8 cellular contexts compared by ENCODE assay signal in genomic region chr2:47070920-47071824, GRCh38.
DNase-seq lines count a peak whose midpoint lies in the region; ATAC-seq, FAIRE-seq and TF ChIP-seq lines count a peak whose summit lies in the region.

No MANE protein-coding gene starts in this region.

- H3K79me2 ChIP-seq in OCI-LY3 (ENCODE audit: low read length): no peaks in the 10 kb centered on the region

- H4K20me1 ChIP-seq in OCI-LY3 (ENCODE audit: insufficient read depth, low read length): no peaks in the 10 kb centered on the region

- H3K27ac ChIP-seq in OCI-LY3 (ENCODE audit: low read length) (0 out of 2 replicates have a peak overlapping the region, but pooled peaks have one; percentile 12), kidney (ENCODE audit: low read depth in 2 of 2, low read length in 2 of 2) (peak overlapping the region; percentile 86 to 95)

- no peak for TF ChIP-seq CTCF in OCI-LY3 (IDR thresholded peaks at IDR 0.05; ENCODE audit: low read depth, low read length)
- TF ChIP-seq CTCF in kidney (IDR thresholded peaks at IDR 0.05; ENCODE audit: borderline replicate concordance, extremely low read depth, insufficient read depth): no peak

- H3K4me2 ChIP-seq in OCI-LY3 (ENCODE audit: low read length): peak overlapping the region; percentile 0; the same call in 1 of the 2 replicates

- peaks cover 11% of the 10 kb centered on the region for H3K36me3 ChIP-seq in OCI-LY3 (replicated peaks; ENCODE audit: low read depth, low read length)
- H3K36me3 ChIP-seq in kidney (ENCODE audit: control insufficient read depth in 1 of 2, insufficient read depth in 2 of 2, low read length in 2 of 2): no peaks in the 10 kb centered on the region

- no peaks in the 10 kb centered on the region for H3K9me3 ChIP-seq in OCI-LY3 (ENCODE audit: insufficient read depth, low read length)
- no peaks in the 10 kb centered on the region for H3K9me3 ChIP-seq in kidney (ENCODE audit: control insufficient read depth in 1 of 2, low read length in 2 of 2)

- peak; percentile 27 to 41 for ATAC-seq in activated CD4-positive, CD25-positive, alpha-beta regulatory T cell treated with anti-CD3 and anti-CD28 coated beads, Interleukin-2, amount 50 U/mL, for 24 hours
- ATAC-seq in HG02798 (IDR thresholded peaks at IDR 0.05; ENCODE audit: poor library complexity, unreplicated experiment): peak; percentile 76

- DNase-seq in activated CD4-positive, CD25-positive, alpha-beta regulatory T cell (lab: John Stamatoyannopoulos, UW): no peak
- DNase-seq in amygdala (lab: John Stamatoyannopoulos, UW) (peak in 30 of 56 donors; percentile 15 to 64 (median 45)), kidney (peak; percentile 88), RKO (ENCODE audit: low spot score) (no peak)
- DNase-seq in stimulated activated CD8-positive, alpha-beta memory T cell treated with anti-CD3 and anti-CD28 coated beads, Interleukin-12 subunit alpha, Interleukin-12 subunit beta, amount 100 ng/mL, for 4 hours (ENCODE audit: low read depth): peak; percentile 13

- no peak overlapping the region for H3K4me3 ChIP-seq in OCI-LY3 (ENCODE audit: low read length)
- no peak overlapping the region for H3K4me3 ChIP-seq in kidney (ENCODE audit: low read length in 2 of 2)

- intact Hi-C loops in kidney (cut with DNase I): no loop called here

- H3K27me3 ChIP-seq in OCI-LY3 (ENCODE audit: low read depth, low read length): no peaks in the 10 kb centered on the region

- H3K9ac ChIP-seq in OCI-LY3 (ENCODE audit: low read length) (no peak overlapping the region), kidney (ENCODE audit: low read length in 2 of 2) (no peak overlapping the region)

- no peak overlapping the region for H2AFZ ChIP-seq in OCI-LY3 (ENCODE audit: low read depth, low read length)

- peaks cover 32% of the 10 kb centered on the region for H3K4me1 ChIP-seq in OCI-LY3 (ENCODE audit: low read length)
- H3K4me1 ChIP-seq in kidney (ENCODE audit: control insufficient read depth in 1 of 2, insufficient read depth in 1 of 2, low read depth in 1 of 2, low read length in 2 of 2): peaks cover 33 to 58% of the 10 kb centered on the region in 2 donors

- FAIRE-seq in kidney (lab: Jason Lieb, UNC): no peak

Comparison
In these comparisons a context has a peak if more than half of its experiments do, and no peak if none do; other contexts are left out.
1. DNase-seq: peak in amygdala (30 of 56), kidney (single experiment) and stimulated activated CD8-positive, alpha-beta memory T cell treated with anti-CD3 and anti-CD28 coated beads, Interleukin-12 subunit alpha, Interleukin-12 subunit beta, amount 100 ng/mL, for 4 hours (single experiment); none in activated CD4-positive, CD25-positive, alpha-beta regulatory T cell (0 of 4) and RKO (single experiment).